Comparison of ENCODE assay signal across 8 cellular contexts in the genomic region with DNA sequence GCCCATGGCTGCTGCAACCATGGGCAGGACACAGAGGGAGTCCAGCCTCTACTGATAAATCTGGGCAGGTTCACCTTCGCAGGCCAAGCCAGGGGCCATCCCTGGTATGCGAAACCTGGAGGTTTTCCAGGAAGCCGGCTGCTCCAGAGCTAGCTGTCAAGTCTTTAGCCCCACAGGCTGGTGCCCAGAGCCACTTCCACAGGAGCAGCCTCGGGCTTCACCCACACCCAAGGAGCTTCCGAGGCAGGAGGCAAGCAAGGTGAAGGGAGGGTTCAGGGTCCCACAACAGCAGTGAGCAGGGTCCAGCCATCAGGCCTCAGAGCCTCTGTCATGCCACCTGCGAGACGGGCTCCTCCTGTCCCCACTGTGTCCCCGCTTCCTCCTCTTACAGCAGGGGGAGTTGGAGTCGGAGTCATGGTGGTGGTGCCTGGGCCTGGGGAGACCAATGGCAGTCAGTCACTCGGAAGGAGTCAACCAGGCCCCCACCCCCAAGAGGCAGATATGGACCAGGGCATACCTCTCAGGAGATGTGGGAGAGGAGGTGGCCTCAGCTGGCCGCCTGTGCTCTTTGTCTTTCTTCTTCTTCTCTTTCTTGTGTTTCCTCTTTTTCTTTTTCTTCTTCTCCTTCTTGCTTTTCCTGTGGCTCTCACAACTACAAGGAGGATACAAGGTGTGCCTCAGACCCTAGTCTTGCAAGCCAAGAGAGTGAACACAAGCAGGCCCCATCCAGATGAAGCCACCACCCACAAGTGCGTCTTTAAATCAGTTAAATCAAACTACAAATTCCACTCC. TPM values are rescaled to one million over a fixed set of nuclear protein-coding genes. Genes with fewer than 3 reads are reported as not detected.
DNase-seq lines count a peak whose midpoint lies in the region; ATAC-seq and TF ChIP-seq lines count a peak whose summit lies in the region.

No MANE protein-coding gene starts in this region.

- intact Hi-C loops in Caco-2 (cut with micrococcal nuclease; ENCODE audit: unreplicated experiment) = loop anchor here (2.0 to 10.0 kb wide), 2 partner anchors 16 to 616 kb away; no protein-coding TSS in a partner anchor

- peak overlapping the region; percentile 93 for H3K4me3 Mint-ChIP-seq in Caco-2 (ENCODE audit: unreplicated experiment)
- peak overlapping the region; percentile 73 to 93 (median 80) for H3K4me3 Mint-ChIP-seq in brain

- H3K36me3 Mint-ChIP-seq in Caco-2 (ENCODE audit: insufficient read depth, unreplicated experiment) (peaks cover 77% of the 10 kb centered on the region), brain (peaks cover 36% of the 10 kb centered on the region)

- no peak overlapping the region for H2BK15ac ChIP-seq in neuronal stem cell (ENCODE audit: low read length)

- no peak overlapping the region for H2BK120ac ChIP-seq in neuronal stem cell (ENCODE audit: low read depth, low read length)

- no peak overlapping the region for H2AK5ac ChIP-seq in neuronal stem cell (ENCODE audit: low read depth, low read length)

- H2AFZ ChIP-seq in neuronal stem cell (ENCODE audit: low read length) = no peak overlapping the region

- peak in 1 of 2 experiments; percentile 42 for DNase-seq in Caco-2
- DNase-seq in HuH-7 (ENCODE audit: low spot score) = peak; percentile 32
- DNase-seq in neuronal stem cell (ENCODE audit: low spot score) = no peak
- no peak for DNase-seq in SW 1271 (lab: John Stamatoyannopoulos, UW)
- no peak for DNase-seq in NCI-H524 treated with DMSO at 0.1 percent for 48 hours (lab: John Stamatoyannopoulos, UW)

- POLR2A ChIA-PET in Caco-2 (lab: Charles Lee) = no interaction called here

- H3K27me3 ChIP-seq in Caco-2 (replicated peaks; ENCODE audit: control insufficient read depth, insufficient read depth, low read length) = no peaks in the 10 kb centered on the region
- no peaks in the 10 kb centered on the region for H3K27me3 ChIP-seq in neuronal stem cell (ENCODE audit: control insufficient read depth in 3 of 3, insufficient read depth in 3 of 3, low read depth in 1 of 3, low read length in 3 of 3)

- H3K9me3 ChIP-seq in Caco-2 = no peaks in the 10 kb centered on the region
- H3K9me3 ChIP-seq in neuronal stem cell (replicated peaks in 1 of 2; ENCODE audit: control insufficient read depth in 2 of 2, insufficient read depth in 1 of 2, low read depth in 1 of 2, low read length in 2 of 2) = no peaks in the 10 kb centered on the region

- WGBS in neuronal stem cell (ENCODE audit: extremely low coverage in 2 of 2, insufficient read length in 2 of 2, insufficient replicate concordance in 1 of 2), 2 donors = no CpG with 5 or more reads among the region's 12 CpGs

- no peak overlapping the region for H4K91ac ChIP-seq in neuronal stem cell (ENCODE audit: low read depth, low read length, poor library complexity)

- H3K27ac Mint-ChIP-seq in Caco-2 (ENCODE audit: unreplicated experiment) = peak overlapping the region; percentile 97
- H3K27ac Mint-ChIP-seq in brain = peak overlapping the region in 3 of 5 experiments; percentile 8 to 87 (median 23)

- H2BK12ac ChIP-seq in neuronal stem cell (ENCODE audit: low read length) = no peak overlapping the region

- no peak overlapping the region for H3K14ac ChIP-seq in neuronal stem cell (ENCODE audit: low read length)

- ATAC-seq in HG03175 (IDR thresholded peaks at IDR 0.05; ENCODE audit: unreplicated experiment) (no peak), HG03039 (IDR thresholded peaks at IDR 0.05; ENCODE audit: unreplicated experiment) (no peak)

- H3K36me3 ChIP-seq in Caco-2 (ENCODE audit: control insufficient read depth, insufficient read depth, low read length) = peaks cover 4% of the 10 kb centered on the region
- peaks cover 46 to 71% of the 10 kb centered on the region in 2 donors for H3K36me3 ChIP-seq in neuronal stem cell (replicated peaks in 1 of 2; ENCODE audit: control insufficient read depth in 2 of 2, insufficient read depth in 2 of 2, low read length in 2 of 2)

- H2BK5ac ChIP-seq in neuronal stem cell (ENCODE audit: low read length) = no peak overlapping the region

- peaks cover 14% of the 10 kb centered on the region for H3K4me1 Mint-ChIP-seq in Caco-2 (ENCODE audit: low read depth, unreplicated experiment)
- peaks cover 25% of the 10 kb centered on the region for H3K4me1 Mint-ChIP-seq in brain

- CTCF ChIA-PET in Caco-2 (lab: Charles Lee) = interaction anchor here (1.4 kb wide), 1 partner anchor 30 kb away, joined by 3 read pairs; no protein-coding TSS in a partner anchor

- no peaks in the 10 kb centered on the region for H3K27me3 Mint-ChIP-seq in Caco-2 (ENCODE audit: insufficient read depth, unreplicated experiment)
- H3K27me3 Mint-ChIP-seq in brain = peaks cover 7% of the 10 kb centered on the region

- H3K4ac ChIP-seq in neuronal stem cell (ENCODE audit: low read length) = no peak overlapping the region

- no peak for TF ChIP-seq CTCF in Caco-2 (IDR thresholded peaks at IDR 0.05; ENCODE audit: insufficient read depth in 1 of 2, low read depth in 1 of 2, low read length in 1 of 2, severe bottlenecking in 1 of 2, unreplicated experiment in 1 of 2)
- no peak for TF ChIP-seq CTCF in brain (conservative IDR thresholded peaks at IDR 0.05)

- H3K18ac ChIP-seq in neuronal stem cell (ENCODE audit: low read length) = no peak overlapping the region

- peak overlapping the region; percentile 98 for H3K4me3 ChIP-seq in Caco-2 (ENCODE audit: low read depth, low read length)
- peak overlapping the region; percentile 23 to 89 for H3K4me3 ChIP-seq in neuronal stem cell (ENCODE audit: low read length in 2 of 2)

- H3K9ac ChIP-seq in neuronal stem cell (ENCODE audit: low read depth, low read length, poor library complexity) = peak overlapping the region; percentile 55

- H3K9me3 Mint-ChIP-seq in Caco-2 (ENCODE audit: unreplicated experiment) (peaks cover under 1% of the 10 kb centered on the region), brain (peaks cover 0 to 6% (median 0%) of the 10 kb centered on the region in 5 experiments)

- H3K79me1 ChIP-seq in neuronal stem cell (ENCODE audit: low read depth, low read length) = peaks cover 28% of the 10 kb centered on the region

- H3K27ac ChIP-seq in neuronal stem cell (replicated peaks; ENCODE audit: low read length) = no peak overlapping the region

- H3K4me2 ChIP-seq in neuronal stem cell (ENCODE audit: insufficient read depth, low read length, poor library complexity, severe bottlenecking) = no peak overlapping the region

- no peak overlapping the region for H4K8ac ChIP-seq in neuronal stem cell (ENCODE audit: low read depth, low read length)

- BruUV-seq in Caco-2 (replicated peaks; lab: Mats Ljungman, UMichigan) = TSS peak; percentile 66

- H3K4me1 ChIP-seq in Caco-2 (peaks cover 23% of the 10 kb centered on the region), neuronal stem cell (ENCODE audit: control insufficient read depth in 2 of 2, insufficient read depth in 1 of 2, low read depth in 1 of 2, low read length in 2 of 2) (peaks cover 0 to 5% of the 10 kb centered on the region in 2 donors)

- H3K23ac ChIP-seq in neuronal stem cell (ENCODE audit: low read depth, low read length, poor library complexity) = no peak overlapping the region

RNA-seq across cellular contexts. Expression of a gene that starts 2.1 kb away (rescaled TPM):
- 34.2 and 34.5 TPM in 2 replicates for total RNA-seq in Caco-2 (2022)
- 16.3 TPM for polyA plus RNA-seq in brain (ENCODE audit: insufficient read depth, low read depth, low replicate concordance)
- polyA plus RNA-seq in neuronal stem cell (2013, experiment 1 of 2) = 28.9 TPM
- 28.4 TPM for polyA plus RNA-seq in neuronal stem cell (2013, experiment 2 of 2)

RNA-seq across cellular contexts. Expression of a gene that starts 8.1 kb away (rescaled TPM):
- total RNA-seq in Caco-2 (2022) = 63.7 and 69.9 TPM in 2 replicates
- polyA plus RNA-seq in brain (ENCODE audit: insufficient read depth, low read depth, low replicate concordance) = 153 TPM
- 69.3 TPM for polyA plus RNA-seq in neuronal stem cell (2013, experiment 1 of 2)
- 63.2 TPM for polyA plus RNA-seq in neuronal stem cell (2013, experiment 2 of 2)

RNA-seq across cellular contexts. Expression of a gene that starts 18.5 kb away (rescaled TPM):
- total RNA-seq in Caco-2 (2022) = 374 and 378 TPM in 2 replicates
- 566 TPM for polyA plus RNA-seq in brain (ENCODE audit: insufficient read depth, low read depth, low replicate concordance)
- polyA plus RNA-seq in neuronal stem cell (2013, experiment 1 of 2) = 267 TPM
- 266 TPM for polyA plus RNA-seq in neuronal stem cell (2013, experiment 2 of 2)

RNA-seq across cellular contexts. Expression of a gene that starts 39.1 kb away (rescaled TPM):
- total RNA-seq in Caco-2 (2022) = 73.6 and 74.4 TPM in 2 replicates
- 402 TPM for polyA plus RNA-seq in brain (ENCODE audit: insufficient read depth, low read depth, low replicate concordance)
- polyA plus RNA-seq in neuronal stem cell (2013, experiment 1 of 2) = 106 TPM
- 98.6 TPM for polyA plus RNA-seq in neuronal stem cell (2013, experiment 2 of 2)

RNA-seq across cellular contexts. Expression of a gene that starts 48.7 kb away (rescaled TPM):
- 1.1 and 1.5 TPM in 2 replicates for total RNA-seq in Caco-2 (2022)
- 22.7 TPM for polyA plus RNA-seq in brain (ENCODE audit: insufficient read depth, low read depth, low replicate concordance)
- polyA plus RNA-seq in neuronal stem cell (2013, experiment 1 of 2) = 0.24 TPM
- 0.17 TPM for polyA plus RNA-seq in neuronal stem cell (2013, experiment 2 of 2)
